38 cellular contexts compared by ENCODE assay signal in genomic region chr6:116888732-116889360, GRCh38. TPM values are rescaled to one million over a fixed set of nuclear protein-coding genes. Genes with fewer than 3 reads are reported as not detected.
"Had no signal": no experiment of that assay in that cellular context is flagged by ENCODE, and none has a peak within 500 bp of the region (broad histone marks: within the 10 kb centered on the region; RNA-seq: fewer than 3 reads in every experiment).

No MANE protein-coding gene starts in this region.

- H3K4me3 ChIP-seq: esophagus muscularis mucosa, gastrocnemius medialis, heart left ventricle had no signal

- DNase-seq: activated CD4-positive, alpha-beta memory T cell treated with anti-CD3 and anti-CD28 coated beads for 36 hours; activated CD4-positive, alpha-beta T cell treated with anti-CD3 and anti-CD28 coated beads for 36 hours; activated CD4-positive, alpha-beta T cell treated with anti-CD3 and anti-CD28 coated beads, Interleukin-2, amount 10 ng/mL, durations not matched to agents 24 days and 14 days; activated CD4-positive, CD25-positive, alpha-beta regulatory T cell; activated CD4-positive, CD25-positive, alpha-beta regulatory T cell treated with anti-CD3 and anti-CD28 coated beads, Interleukin-2, amount 50 U/mL, for 72 hours; activated CD8-positive, alpha-beta memory T cell treated with anti-CD3 and anti-CD28 coated beads, Interleukin-2, amount 10 ng/mL, durations not matched to agents 7 days and 5 days; activated CD8-positive, alpha-beta memory T cell treated with anti-CD3 and anti-CD28 coated beads, Interleukin-2, amount 50 U/mL, for 4 hours; activated CD8-positive, alpha-beta T cell treated with anti-CD3 and anti-CD28 coated beads, Interleukin-2, amount 10 ng/mL, durations not matched to agents 7 days and 5 days; activated gamma-delta T cell; activated naive CD4-positive, alpha-beta T cell; activated naive CD4-positive, alpha-beta T cell treated with anti-CD3 and anti-CD28 coated beads, Interleukin-2, amount 10 ng/mL, durations not matched to agents 7 days and 5 days; activated naive CD8-positive, alpha-beta T cell treated with anti-CD3 and anti-CD28 coated beads, Interleukin-2, amount 10 ng/mL, durations not matched to agents 7 days and 5 days; activated T-cell treated with anti-CD3 and anti-CD28 coated beads, Interleukin-2, amount 50 U/mL, for 1 hour; activated T-cell treated with anti-CD3 and anti-CD28 coated beads, Interleukin-2, amount 50 U/mL, for 48 hours; anterior cingulate cortex; brain microvascular endothelial cell; cortex of kidney; dermis blood vessel endothelial cell; effector CD4-positive, alpha-beta T cell; effector memory CD8-positive, alpha-beta T cell; erythroblast; foreskin keratinocyte; gastrocnemius medialis; glutamatergic neuron; heart left ventricle; T-helper 1 cell; T-helper 17 cell; T1000 had no signal

- H3K27me3 Mint-ChIP-seq: activated CD4-positive, alpha-beta memory T cell treated with anti-CD3 and anti-CD28 coated beads for 36 hours; activated CD4-positive, alpha-beta T cell treated with anti-CD3 and anti-CD28 coated beads for 36 hours; activated CD4-positive, alpha-beta T cell treated with anti-CD3 and anti-CD28 coated beads, Interleukin-2, amount 10 ng/mL, durations not matched to agents 24 days and 14 days; activated naive CD4-positive, alpha-beta T cell treated with anti-CD3 and anti-CD28 coated beads, Interleukin-2, amount 10 ng/mL, durations not matched to agents 7 days and 5 days; activated naive CD8-positive, alpha-beta T cell treated with anti-CD3 and anti-CD28 coated beads, Interleukin-2, amount 10 ng/mL, durations not matched to agents 7 days and 5 days; central memory CD8-positive, alpha-beta T cell; effector memory CD8-positive, alpha-beta T cell; T-helper 17 cell had no signal

- H3K4me1 Mint-ChIP-seq: activated CD4-positive, alpha-beta T cell treated with anti-CD3 and anti-CD28 coated beads for 36 hours; activated CD4-positive, alpha-beta T cell treated with anti-CD3 and anti-CD28 coated beads, Interleukin-2, amount 10 ng/mL, durations not matched to agents 24 days and 14 days; activated CD8-positive, alpha-beta memory T cell treated with anti-CD3 and anti-CD28 coated beads, Interleukin-2, amount 10 ng/mL, durations not matched to agents 7 days and 5 days; activated naive CD4-positive, alpha-beta T cell treated with anti-CD3 and anti-CD28 coated beads, Interleukin-2, amount 10 ng/mL, durations not matched to agents 7 days and 5 days; activated naive CD8-positive, alpha-beta T cell treated with anti-CD3 and anti-CD28 coated beads, Interleukin-2, amount 10 ng/mL, durations not matched to agents 7 days and 5 days; central memory CD8-positive, alpha-beta T cell; T-helper 17 cell had no signal

- H3K36me3 Mint-ChIP-seq: activated CD4-positive, alpha-beta memory T cell treated with anti-CD3 and anti-CD28 coated beads for 36 hours; activated CD8-positive, alpha-beta memory T cell treated with anti-CD3 and anti-CD28 coated beads, Interleukin-2, amount 10 ng/mL, durations not matched to agents 7 days and 5 days; activated naive CD4-positive, alpha-beta T cell treated with anti-CD3 and anti-CD28 coated beads, Interleukin-2, amount 10 ng/mL, durations not matched to agents 7 days and 5 days; activated naive CD4-positive, alpha-beta T cell treated with anti-CD3 and anti-CD28 coated beads, Interleukin-2, amount 50 U/mL, for 72 hours; activated naive CD8-positive, alpha-beta T cell treated with anti-CD3 and anti-CD28 coated beads, Interleukin-2, amount 10 ng/mL, durations not matched to agents 7 days and 5 days had no signal

- H3K4me3 Mint-ChIP-seq: activated CD4-positive, alpha-beta memory T cell treated with anti-CD3 and anti-CD28 coated beads for 36 hours; activated CD4-positive, alpha-beta T cell treated with anti-CD3 and anti-CD28 coated beads for 36 hours; activated CD4-positive, alpha-beta T cell treated with anti-CD3 and anti-CD28 coated beads, Interleukin-2, amount 10 ng/mL, durations not matched to agents 24 days and 14 days; activated CD8-positive, alpha-beta memory T cell treated with anti-CD3 and anti-CD28 coated beads, Interleukin-2, amount 10 ng/mL, durations not matched to agents 7 days and 5 days; activated CD8-positive, alpha-beta T cell treated with anti-CD3 and anti-CD28 coated beads, Interleukin-2, amount 10 ng/mL, durations not matched to agents 7 days and 5 days; activated naive CD4-positive, alpha-beta T cell treated with anti-CD3 and anti-CD28 coated beads, Interleukin-2, amount 10 ng/mL, durations not matched to agents 7 days and 5 days; activated naive CD8-positive, alpha-beta T cell treated with anti-CD3 and anti-CD28 coated beads, Interleukin-2, amount 10 ng/mL, durations not matched to agents 7 days and 5 days; activated T-helper 1 cell treated with anti-CD3 and anti-CD28 coated beads, Interleukin-12 subunit alpha, Interleukin-12 subunit beta, Interleukin-2, Interleukin-4 antibody, amounts not matched to agents 30 ng/mL and 10 ng/mL and 1 ng/mL, durations not matched to agents 14 hours and 24 hours and 36 hours; central memory CD8-positive, alpha-beta T cell; effector memory CD8-positive, alpha-beta T cell; T-helper 17 cell; T-helper 2 cell treated with Interferon-gamma antibody and Interleukin-4, amounts not matched to agents 5 μg/mL and 100 μg/mL, for 36 hours had no signal

- H3K9me3 Mint-ChIP-seq: activated CD4-positive, alpha-beta memory T cell treated with anti-CD3 and anti-CD28 coated beads for 36 hours; activated CD4-positive, alpha-beta T cell treated with anti-CD3 and anti-CD28 coated beads, Interleukin-2, amount 10 ng/mL, durations not matched to agents 24 days and 14 days; activated naive CD4-positive, alpha-beta T cell treated with anti-CD3 and anti-CD28 coated beads, Interleukin-2, amount 10 ng/mL, durations not matched to agents 7 days and 5 days; activated naive CD4-positive, alpha-beta T cell treated with anti-CD3 and anti-CD28 coated beads, Interleukin-2, amount 50 U/mL, for 72 hours; activated naive CD8-positive, alpha-beta T cell treated with anti-CD3 and anti-CD28 coated beads, Interleukin-2, amount 10 ng/mL, durations not matched to agents 7 days and 5 days; activated T-helper 1 cell treated with anti-CD3 and anti-CD28 coated beads, Interleukin-12 subunit alpha, Interleukin-12 subunit beta, Interleukin-2, Interleukin-4 antibody, amounts not matched to agents 30 ng/mL and 10 ng/mL and 1 ng/mL, durations not matched to agents 14 hours and 24 hours and 36 hours; central memory CD8-positive, alpha-beta T cell; T-helper 2 cell treated with Interferon-gamma antibody and Interleukin-4, amounts not matched to agents 5 μg/mL and 100 μg/mL, for 36 hours had no signal

- H3K27ac Mint-ChIP-seq: activated CD4-positive, alpha-beta memory T cell treated with anti-CD3 and anti-CD28 coated beads for 36 hours; activated CD4-positive, alpha-beta T cell treated with anti-CD3 and anti-CD28 coated beads for 36 hours; activated CD4-positive, alpha-beta T cell treated with anti-CD3 and anti-CD28 coated beads, Interleukin-2, amount 10 ng/mL, durations not matched to agents 24 days and 14 days; activated CD8-positive, alpha-beta memory T cell treated with anti-CD3 and anti-CD28 coated beads, Interleukin-2, amount 10 ng/mL, durations not matched to agents 7 days and 5 days; activated CD8-positive, alpha-beta T cell treated with anti-CD3 and anti-CD28 coated beads, Interleukin-2, amount 10 ng/mL, durations not matched to agents 7 days and 5 days; activated naive CD4-positive, alpha-beta T cell treated with anti-CD3 and anti-CD28 coated beads, Interleukin-2, amount 10 ng/mL, durations not matched to agents 7 days and 5 days; activated naive CD4-positive, alpha-beta T cell treated with anti-CD3 and anti-CD28 coated beads, Interleukin-2, amount 50 U/mL, for 72 hours; activated naive CD8-positive, alpha-beta T cell treated with anti-CD3 and anti-CD28 coated beads, Interleukin-2, amount 10 ng/mL, durations not matched to agents 7 days and 5 days; activated T-helper 1 cell treated with anti-CD3 and anti-CD28 coated beads, Interleukin-12 subunit alpha, Interleukin-12 subunit beta, Interleukin-2, Interleukin-4 antibody, amounts not matched to agents 30 ng/mL and 10 ng/mL and 1 ng/mL, durations not matched to agents 14 hours and 24 hours and 36 hours; effector memory CD8-positive, alpha-beta T cell; T-helper 17 cell; T-helper 2 cell treated with Interferon-gamma antibody and Interleukin-4, amounts not matched to agents 5 μg/mL and 100 μg/mL, for 36 hours had no signal

RNA-seq across cellular contexts. Expression of gene RFX6, which starts 11.8 kb away (rescaled TPM):
- total RNA-seq: activated CD4-positive, alpha-beta memory T cell treated with anti-CD3 and anti-CD28 coated beads for 36 hours; activated CD4-positive, alpha-beta T cell treated with anti-CD3 and anti-CD28 coated beads for 36 hours; activated CD4-positive, alpha-beta T cell treated with anti-CD3 and anti-CD28 coated beads, Interleukin-2, amount 10 ng/mL, durations not matched to agents 24 days and 14 days; activated CD8-positive, alpha-beta memory T cell treated with anti-CD3 and anti-CD28 coated beads for 36 hours; activated CD8-positive, alpha-beta memory T cell treated with anti-CD3 and anti-CD28 coated beads, Interleukin-2, amount 10 ng/mL, durations not matched to agents 7 days and 5 days; activated CD8-positive, alpha-beta T cell treated with anti-CD3 and anti-CD28 coated beads, Interleukin-2, amount 10 ng/mL, durations not matched to agents 7 days and 5 days; activated naive CD4-positive, alpha-beta T cell treated with anti-CD3 and anti-CD28 coated beads, Interleukin-2, amount 50 U/mL, for 72 hours; activated naive CD8-positive, alpha-beta T cell treated with anti-CD3 and anti-CD28 coated beads, Interleukin-2, amount 10 ng/mL, durations not matched to agents 7 days and 5 days; activated T-helper 1 cell treated with anti-CD3 and anti-CD28 coated beads, Interleukin-12 subunit alpha, Interleukin-12 subunit beta, Interleukin-2, Interleukin-4 antibody, amounts not matched to agents 30 ng/mL and 10 ng/mL and 1 ng/mL, durations not matched to agents 14 hours and 24 hours and 36 hours; astrocyte; bronchial epithelial cell; cardiac septum; chondrocyte; dermis blood vessel endothelial cell; esophagus muscularis mucosa; foreskin keratinocyte; gastrocnemius medialis; heart left ventricle; T-helper 17 cell had no signal

RNA-seq across cellular contexts. Expression of gene GPRC6A, which starts 60.0 kb away (rescaled TPM):
- total RNA-seq: activated CD4-positive, alpha-beta memory T cell treated with anti-CD3 and anti-CD28 coated beads for 36 hours; activated CD4-positive, alpha-beta T cell treated with anti-CD3 and anti-CD28 coated beads for 36 hours; activated CD4-positive, alpha-beta T cell treated with anti-CD3 and anti-CD28 coated beads, Interleukin-2, amount 10 ng/mL, durations not matched to agents 24 days and 14 days; activated CD8-positive, alpha-beta memory T cell treated with anti-CD3 and anti-CD28 coated beads for 36 hours; activated CD8-positive, alpha-beta memory T cell treated with anti-CD3 and anti-CD28 coated beads, Interleukin-2, amount 10 ng/mL, durations not matched to agents 7 days and 5 days; activated CD8-positive, alpha-beta T cell treated with anti-CD3 and anti-CD28 coated beads, Interleukin-2, amount 10 ng/mL, durations not matched to agents 7 days and 5 days; activated naive CD4-positive, alpha-beta T cell treated with anti-CD3 and anti-CD28 coated beads, Interleukin-2, amount 50 U/mL, for 72 hours; activated naive CD8-positive, alpha-beta T cell treated with anti-CD3 and anti-CD28 coated beads, Interleukin-2, amount 10 ng/mL, durations not matched to agents 7 days and 5 days; activated T-helper 1 cell treated with anti-CD3 and anti-CD28 coated beads, Interleukin-12 subunit alpha, Interleukin-12 subunit beta, Interleukin-2, Interleukin-4 antibody, amounts not matched to agents 30 ng/mL and 10 ng/mL and 1 ng/mL, durations not matched to agents 14 hours and 24 hours and 36 hours; astrocyte; bronchial epithelial cell; cardiac septum; chondrocyte; dermis blood vessel endothelial cell; esophagus muscularis mucosa; foreskin keratinocyte; gastrocnemius medialis; heart left ventricle; T-helper 17 cell had no signal
